34 cellular contexts compared by ENCODE assay signal in the genomic region with DNA sequence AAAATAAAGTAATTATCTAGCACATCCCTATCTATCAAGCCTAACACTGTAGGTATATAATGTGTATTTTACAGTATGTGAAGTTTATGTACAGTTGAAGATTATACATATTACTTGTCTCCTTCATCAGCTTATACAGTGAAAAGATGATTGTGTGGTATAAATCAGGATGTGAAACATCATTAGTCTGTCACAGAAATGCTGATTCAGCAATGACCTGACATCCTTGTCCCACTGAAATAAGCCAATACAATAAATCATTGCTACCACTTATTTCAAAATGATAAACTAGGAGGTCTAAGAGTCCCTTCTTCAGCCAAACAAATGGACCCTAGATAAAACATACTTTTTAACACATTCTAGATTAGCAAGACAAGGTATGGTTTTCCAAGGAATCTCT.
"Had no signal": no experiment of that assay in that cellular context is flagged by ENCODE, and none has a peak within 500 bp of the region (broad histone marks: within the 10 kb centered on the region; RNA-seq: fewer than 3 reads in every experiment).

No MANE protein-coding gene starts in this region.

- H3K4me3 ChIP-seq: adrenal gland, body of pancreas, esophagus muscularis mucosa, gastrocnemius medialis, heart left ventricle had no signal

- H3K27ac ChIP-seq: adrenal gland, body of pancreas, esophagus muscularis mucosa, foreskin keratinocyte, gastrocnemius medialis, heart left ventricle, VCaP had no signal

- H3K9me3 Mint-ChIP-seq: activated CD4-positive, alpha-beta memory T cell treated with anti-CD3 and anti-CD28 coated beads, Interleukin-2, amount 10 ng/mL, durations not matched to agents 7 days and 5 days; activated CD4-positive, alpha-beta T cell treated with anti-CD3 and anti-CD28 coated beads, Interleukin-2, amount 10 ng/mL, durations not matched to agents 7 days and 5 days; activated T-cell treated with anti-CD3 and anti-CD28 coated beads, Interleukin-2, amount 50 U/mL, for 24 hours; WTC11 had no signal

- H3K36me3 ChIP-seq: adrenal gland, esophagus muscularis mucosa, gastrocnemius medialis, heart left ventricle had no signal

- H3K36me3 Mint-ChIP-seq: activated naive CD8-positive, alpha-beta T cell; WTC11 had no signal

- H3K27ac Mint-ChIP-seq: activated CD4-positive, alpha-beta memory T cell treated with anti-CD3 and anti-CD28 coated beads, Interleukin-2, amount 10 ng/mL, durations not matched to agents 7 days and 5 days; activated CD4-positive, alpha-beta T cell treated with anti-CD3 and anti-CD28 coated beads, Interleukin-2, amount 10 ng/mL, durations not matched to agents 7 days and 5 days; activated naive CD8-positive, alpha-beta T cell; activated naive CD8-positive, alpha-beta T cell treated with anti-CD3 and anti-CD28 coated beads, Interleukin-2, amount 50 U/mL, for 24 hours; activated T-cell treated with anti-CD3 and anti-CD28 coated beads, Interleukin-2, amount 50 U/mL, for 24 hours; activated T-cell treated with anti-CD3 and anti-CD28 coated beads, Interleukin-2, amount 50 U/mL, for 72 hours; effector memory CD8-positive, alpha-beta T cell; WTC11 had no signal

- DNase-seq: activated CD4-positive, alpha-beta memory T cell treated with anti-CD3 and anti-CD28 coated beads, Interleukin-2, amount 10 ng/mL, durations not matched to agents 7 days and 5 days; activated CD4-positive, alpha-beta T cell treated with anti-CD3 and anti-CD28 coated beads for 1 hour; activated CD4-positive, alpha-beta T cell treated with anti-CD3 and anti-CD28 coated beads for 4 hours; activated CD4-positive, alpha-beta T cell treated with anti-CD3 and anti-CD28 coated beads, Interleukin-2, amount 10 ng/mL, durations not matched to agents 7 days and 5 days; activated CD4-positive, alpha-beta T cell treated with anti-CD3 and anti-CD28 coated beads, Interleukin-2, amount 50 U/mL, for 4 hours; activated CD8-positive, alpha-beta memory T cell treated with anti-CD3 and anti-CD28 coated beads, Interleukin-2, amount 50 U/mL, for 48 hours; activated gamma-delta T cell treated with Interleukin-2 at 50 U/mL for 16 hours; activated naive CD4-positive, alpha-beta T cell treated with anti-CD3 and anti-CD28 coated beads, Interleukin-2, amount 50 U/mL, for 16 hours; activated naive CD4-positive, alpha-beta T cell treated with Interleukin-2 at 50 U/mL for 16 hours; activated naive CD8-positive, alpha-beta T cell treated with anti-CD3 and anti-CD28 coated beads, Interleukin-2, amount 50 U/mL, for 24 hours; activated T-cell treated with anti-CD3 and anti-CD28 coated beads for 4 hours; activated T-cell treated with anti-CD3 and anti-CD28 coated beads, Interleukin-2, amount 50 U/mL, for 24 hours; activated T-cell treated with anti-CD3 and anti-CD28 coated beads, Interleukin-2, amount 50 U/mL, for 72 hours; adrenal gland; amygdala; aorta; body of pancreas; caudate nucleus; cortex of kidney; dermis blood vessel endothelial cell; effector CD4-positive, alpha-beta T cell; effector memory CD8-positive, alpha-beta T cell; erythroblast; foreskin keratinocyte; gastrocnemius medialis; glutamatergic neuron; heart left ventricle; T-helper 2 cell had no signal

- H3K4me1 ChIP-seq: adrenal gland, body of pancreas, esophagus muscularis mucosa, foreskin keratinocyte, gastrocnemius medialis, heart left ventricle had no signal

- ATAC-seq: activated naive CD8-positive, alpha-beta T cell treated with anti-CD3 and anti-CD28 coated beads, Interleukin-2, amount 50 U/mL, for 24 hours; activated T-cell treated with anti-CD3 and anti-CD28 coated beads, Interleukin-2, amount 50 U/mL, for 72 hours; body of pancreas; effector memory CD8-positive, alpha-beta T cell; foreskin keratinocyte; gastrocnemius medialis; WTC11 had no signal

- H3K4me3 Mint-ChIP-seq: activated CD4-positive, alpha-beta memory T cell treated with anti-CD3 and anti-CD28 coated beads, Interleukin-2, amount 10 ng/mL, durations not matched to agents 7 days and 5 days; activated CD4-positive, alpha-beta T cell treated with anti-CD3 and anti-CD28 coated beads, Interleukin-2, amount 10 ng/mL, durations not matched to agents 7 days and 5 days; activated naive CD8-positive, alpha-beta T cell; activated naive CD8-positive, alpha-beta T cell treated with anti-CD3 and anti-CD28 coated beads, Interleukin-2, amount 50 U/mL, for 24 hours; activated T-cell treated with anti-CD3 and anti-CD28 coated beads, Interleukin-2, amount 50 U/mL, for 24 hours; activated T-cell treated with anti-CD3 and anti-CD28 coated beads, Interleukin-2, amount 50 U/mL, for 72 hours; effector memory CD8-positive, alpha-beta T cell; WTC11 had no signal

- H3K27me3 Mint-ChIP-seq: activated CD4-positive, alpha-beta memory T cell treated with anti-CD3 and anti-CD28 coated beads, Interleukin-2, amount 10 ng/mL, durations not matched to agents 7 days and 5 days; activated CD4-positive, alpha-beta T cell treated with anti-CD3 and anti-CD28 coated beads, Interleukin-2, amount 10 ng/mL, durations not matched to agents 7 days and 5 days; activated naive CD8-positive, alpha-beta T cell treated with anti-CD3 and anti-CD28 coated beads, Interleukin-2, amount 50 U/mL, for 24 hours; activated T-cell treated with anti-CD3 and anti-CD28 coated beads, Interleukin-2, amount 50 U/mL, for 24 hours; effector memory CD8-positive, alpha-beta T cell had no signal

- H3K27me3 ChIP-seq: adrenal gland, body of pancreas, esophagus muscularis mucosa, foreskin keratinocyte, heart left ventricle had no signal

- H3K9me3 ChIP-seq: adrenal gland, body of pancreas, esophagus muscularis mucosa, gastrocnemius medialis, heart left ventricle had no signal

- FAIRE-seq: colon, TTC549 had no signal

- H3K4me1 Mint-ChIP-seq: activated CD4-positive, alpha-beta memory T cell treated with anti-CD3 and anti-CD28 coated beads, Interleukin-2, amount 10 ng/mL, durations not matched to agents 7 days and 5 days; activated CD4-positive, alpha-beta T cell treated with anti-CD3 and anti-CD28 coated beads, Interleukin-2, amount 10 ng/mL, durations not matched to agents 7 days and 5 days; activated naive CD8-positive, alpha-beta T cell treated with anti-CD3 and anti-CD28 coated beads, Interleukin-2, amount 50 U/mL, for 24 hours; WTC11 had no signal
